In genomic region chr11:84097186-84097585, GRCh38 we compare ENCODE assay signal across 27 cellular contexts.
"Had no signal": no experiment of that assay in that cellular context is flagged by ENCODE, and none has a peak within 500 bp of the region (broad histone marks: within the 10 kb centered on the region; RNA-seq: fewer than 3 reads in every experiment).

No MANE protein-coding gene starts in this region.

- H3K36me3 ChIP-seq: MG63 had no signal

- ATAC-seq: activated CD4-positive, CD25-positive, alpha-beta regulatory T cell treated with anti-CD3 and anti-CD28 coated beads, Interleukin-2, amount 50 U/mL, for 24 hours; activated CD8-positive, alpha-beta T cell treated with anti-CD3 and anti-CD28 coated beads for 36 hours; activated naive CD4-positive, alpha-beta T cell treated with anti-CD3 and anti-CD28 coated beads, Interleukin-2, amount 50 U/mL, for 72 hours; activated naive CD8-positive, alpha-beta T cell treated with anti-CD3 and anti-CD28 coated beads, Interleukin-2, amount 50 U/mL, for 24 hours; Panc1; T-cell had no signal

- H3K27me3 ChIP-seq: MG63 had no signal

- H3K27ac ChIP-seq: RWPE1 had no signal

- DNase-seq: activated CD4-positive, alpha-beta T cell treated with anti-CD3 and anti-CD28 coated beads for 4 hours; activated CD8-positive, alpha-beta memory T cell treated with anti-CD3 and anti-CD28 coated beads, Interleukin-2, amount 50 U/mL, for 4 hours; activated CD8-positive, alpha-beta T cell treated with anti-CD3 and anti-CD28 coated beads for 36 hours; activated effector memory CD4-positive, alpha-beta T cell treated with Interleukin-2 at 50 U/mL for 16 hours; activated naive CD4-positive, alpha-beta T cell; activated naive CD8-positive, alpha-beta T cell treated with anti-CD3 and anti-CD28 coated beads, Interleukin-2, amount 50 U/mL, for 24 hours; activated T-cell treated with anti-CD3 and anti-CD28 coated beads, Interleukin-2, amount 50 U/mL, for 24 hours; anterior cingulate cortex; MG63; MV-4-11; NCI-H1092 treated with DMSO at 0.1 percent for 48 hours; NCI-H1417 treated with DMSO at 0.1 percent for 48 hours; NCI-H1694; NCI-H2029; NCI-H2107; NCI-H2171 treated with DMSO at 0.1 percent for 48 hours; NCI-H226; NCI-H510A; NCI-H526 treated with DMSO at 0.1 percent for 48 hours; NCI-H82; Right ventricle myocardium superior; T-cell; T-helper 2 cell had no signal

- H3K9me3 ChIP-seq: MG63 had no signal

- H3K4me3 ChIP-seq: MG63 had no signal
